24 cellular contexts compared by ENCODE assay signal in genomic region chr16:68526782-68527145, GRCh38. TPM values are rescaled to one million over a fixed set of nuclear protein-coding genes. Genes with fewer than 3 reads are reported as not detected.
DNase-seq lines count a peak whose midpoint lies in the region; ATAC-seq, FAIRE-seq and TF ChIP-seq lines count a peak whose summit lies in the region.
"Had no signal": no experiment of that assay in that cellular context is flagged by ENCODE, and none has a peak within 500 bp of the region (broad histone marks: within the 10 kb centered on the region; RNA-seq: fewer than 3 reads in every experiment).

No MANE protein-coding gene starts in this region.

- H3K27me3 ChIP-seq in HepG2 (ENCODE audit: control insufficient read depth in 1 of 2, insufficient read depth in 2 of 2, low read length in 2 of 2) (no peaks in the 10 kb centered on the region), right lobe of liver (no peaks in the 10 kb centered on the region), spleen (replicated peaks in 1 of 7) (no peaks in the 10 kb centered on the region)

- no peak for DNase-seq in HepG2 (ENCODE audit: low spot score)
- DNase-seq in right lobe of liver, result no peak
- peak; percentile 61 for DNase-seq in posterior vena cava (ENCODE audit: low spot score)
- DNase-seq in spleen, result peak; percentile 63
- no peak for DNase-seq in COLO668 (lab: John Stamatoyannopoulos, UW; ENCODE audit: unreplicated experiment)
- DNase-seq in activated CD4-positive, CD25-positive, alpha-beta regulatory T cell (lab: John Stamatoyannopoulos, UW), result no peak
- DNase-seq in GOT3 (lab: John Stamatoyannopoulos, UW), result no peak
- DNase-seq: AML-193; CD4-positive, alpha-beta T cell; CD8-positive, alpha-beta T cell; COR-L47; DMS 273 treated with DMSO at 0.1 percent for 48 hours; DMS153; DMS53; DMS79; EL; GDM1 had no signal

- TF ChIP-seq RAD21 in HepG2 (CRISPR knock-in tag; IDR thresholded peaks at IDR 0.05), result no peak

- H3K4me1 ChIP-seq in HepG2 (ENCODE audit: insufficient read depth, low read length) (peaks cover 52% of the 10 kb centered on the region), right lobe of liver (peaks cover 0 to 15% (median 5%) of the 10 kb centered on the region in 4 donors), spleen (peaks cover 11 to 28% (median 24%) of the 10 kb centered on the region in 6 donors)

- ATAC-seq in HepG2 (no peak), right lobe of liver (no peak)
- ATAC-seq: A549; CD8-positive, alpha-beta T cell; GM12878 had no signal

- POLR2A ChIA-PET in HepG2 (lab: Yijun Ruan, JAX), result no interaction called here

- TF ChIP-seq CTCF in HepG2 (CRISPR knock-in tag; IDR thresholded peaks at IDR 0.05), result no peak
- TF ChIP-seq CTCF in right lobe of liver (IDR thresholded peaks at IDR 0.05), result no peak
- TF ChIP-seq CTCF in spleen (IDR thresholded peaks at IDR 0.05 in 8 of 11, conservative IDR thresholded peaks at IDR 0.05 in 3 of 11), result no peak

- no peak overlapping the region for H3K4me2 ChIP-seq in HepG2 (ENCODE audit: low read depth, low read length)
- H3K4me2 ChIP-seq: A549; BLaER1 treated with 17β-estradiol and CSF1 and Interleukin-3, amounts not matched to agents 10 nM and 100 nM had no signal

- H2AFZ ChIP-seq in HepG2 (ENCODE audit: low read length), result no peak overlapping the region

- H3K27ac ChIP-seq in HepG2 (ENCODE audit: extremely low read length, insufficient read depth, low read length) (peak overlapping the region; percentile 3), right lobe of liver (no peak overlapping the region), spleen (no peak overlapping the region)
- H3K27ac ChIP-seq: 22Rv1; A549; BLaER1 treated with 17β-estradiol and CSF1 and Interleukin-3, amounts not matched to agents 10 nM and 100 nM; C4-2B had no signal

- 95% methylated on average over 15 of the region's 29 CpGs for WGBS in HepG2 (ENCODE audit: low lambda C conversion rate)
- WGBS in right lobe of liver (ENCODE audit: insufficient coverage, low coverage, low lambda C conversion rate, missing lambda C conversion rate), result 94% methylated on average over 8 of the region's 29 CpGs
- WGBS in spleen, 5 donors, result 92 to 97% (median 96%) methylated on average over 19 to 29 of the region's 29 CpGs

- H3K9me3 ChIP-seq in HepG2 (ENCODE audit: low read length) (no peaks in the 10 kb centered on the region), right lobe of liver (no peaks in the 10 kb centered on the region), spleen (no peaks in the 10 kb centered on the region)

- TF ChIP-seq EP300 in HepG2 (IDR thresholded peaks at IDR 0.05; ENCODE audit: low read depth in 2 of 2, low read length in 2 of 2) (no peak), HepG2 (CRISPR knock-in tag; IDR thresholded peaks at IDR 0.05; ENCODE audit: borderline replicate concordance) (no peak)

- intact Hi-C loops in HepG2 (cut with micrococcal nuclease; ENCODE audit: unreplicated experiment) (loop anchor here (10.0 kb wide), 1 partner anchor 608 kb away; the partner anchor contains the start of genes CHTF8 and UTP4), right lobe of liver (cut with DNase I) (no loop called here), posterior vena cava (cut with DNase I) (loop anchor here in 1 of 2 donors (10.0 kb wide), 1 partner anchor 598 kb away; no protein-coding TSS in a partner anchor), spleen (cut with DNase I; ENCODE audit: low total_unique reads) (no loop called here)

- H3K79me2 ChIP-seq in HepG2 (ENCODE audit: insufficient read depth, low read length), result no peaks in the 10 kb centered on the region

- no peaks in the 10 kb centered on the region for H3K36me3 ChIP-seq in HepG2 (replicated peaks in 1 of 2; ENCODE audit: control insufficient read depth in 1 of 2, insufficient read depth in 2 of 2, low read length in 2 of 2)
- no peaks in the 10 kb centered on the region for H3K36me3 ChIP-seq in right lobe of liver
- H3K36me3 ChIP-seq in spleen, result no peaks in the 10 kb centered on the region
- H3K36me3 ChIP-seq: BLaER1 treated with 17β-estradiol and CSF1 and Interleukin-3, amounts not matched to agents 10 nM and 100 nM had no signal

- no TSS peak for BruUV-seq in HepG2 (replicated peaks; lab: Mats Ljungman, UMichigan)

- CTCF ChIA-PET in HepG2 (lab: Yijun Ruan, JAX; ENCODE audit: low intra/inter-chr PET ratio, low total read pairs), result no interaction called here

- H3K4me3 ChIP-seq in HepG2 (replicated peaks in 1 of 3; ENCODE audit: insufficient read depth in 1 of 3, low read depth in 2 of 3, low read length in 3 of 3), result no peak overlapping the region
- no peak overlapping the region for H3K4me3 ChIP-seq in right lobe of liver
- no peak overlapping the region for H3K4me3 ChIP-seq in spleen
- H3K4me3 ChIP-seq: A549; BLaER1 treated with 17β-estradiol and CSF1 and Interleukin-3, amounts not matched to agents 10 nM and 100 nM; GM12878 had no signal

- TF ChIP-seq POLR2A in HepG2 (IDR thresholded peaks at IDR 0.05; ENCODE audit: insufficient read depth in 1 of 2, low read depth in 2 of 2, low read length in 2 of 2) (no peak), right lobe of liver (IDR thresholded peaks at IDR 0.05) (no peak), spleen (IDR thresholded peaks at IDR 0.05) (no peak)

- H3K9ac ChIP-seq in HepG2 (ENCODE audit: insufficient read depth, low read depth, low read length), result no peak overlapping the region
- H3K9ac ChIP-seq: BLaER1 treated with 17β-estradiol and CSF1 and Interleukin-3, amounts not matched to agents 10 nM and 100 nM had no signal

- no peak for FAIRE-seq in HepG2 (lab: Jason Lieb, UNC)
- FAIRE-seq: A549, GM12878, GM12892, GM18507 had no signal

- in situ Hi-C loops in HepG2 (cut with HindIII; ENCODE audit: extremely low pct_ligation_motif_present, low pct_unique_long_range_greater_than_20kb), result loop anchor here (5.0 kb wide), 1 partner anchor 66 kb away; no protein-coding TSS in a partner anchor

- no peaks in the 10 kb centered on the region for H4K20me1 ChIP-seq in HepG2 (ENCODE audit: insufficient read depth, low read length)
- H4K20me1 ChIP-seq: BLaER1 treated with 17β-estradiol and CSF1 and Interleukin-3, amounts not matched to agents 10 nM and 100 nM had no signal

TF ChIP-seq in HepG2, 621 proteins besides CTCF, POLR2A, EP300 and RAD21 (continues in another document):
- TF ChIP-seq MXD1 (CRISPR knock-in tag; IDR thresholded peaks at IDR 0.05), result 0 out of 2 replicates have a peak, but pooled peaks have one; percentile 33
- no peak for TF ChIP-seq MIER2 (CRISPR knock-in tag; IDR thresholded peaks at IDR 0.05)
- 0 out of 2 replicates have a peak, but pooled peaks have one; percentile 38 for TF ChIP-seq CSRNP1 (CRISPR knock-in tag; IDR thresholded peaks at IDR 0.05)
- TF ChIP-seq JUND (CRISPR knock-in tag; IDR thresholded peaks at IDR 0.05), result no peak
- no peak for TF ChIP-seq ZNF343 (CRISPR knock-in tag; IDR thresholded peaks at IDR 0.05)

RNA-seq across cellular contexts. Expression of gene ZFP90, which starts 12.3 kb away (rescaled TPM):
- total RNA-seq in HepG2 (2016; rRNA removed; fragmentation: Illumina TruSeq; extraction: Trizol), result 17.6 and 21.9 TPM in 2 replicates
- 5.3 and 6.1 TPM in 2 replicates for total RNA-seq in HepG2 (2016; cell fraction: cytosol; rRNA removed; fragmentation: Illumina TruSeq; extraction: Trizol; ENCODE audit: low read depth)
- 16.8 and 19.8 TPM in 2 replicates for total RNA-seq in HepG2 (2016; cell fraction: insoluble cytoplasmic fraction; rRNA removed; fragmentation: Illumina TruSeq; extraction: Trizol)
- 12.0 and 12.6 TPM in 2 replicates for total RNA-seq in HepG2 (2016; cell fraction: membrane; rRNA removed; fragmentation: Illumina TruSeq; extraction: Trizol)
- total RNA-seq in HepG2 (2016; cell fraction: nucleus; rRNA removed; fragmentation: Illumina TruSeq; extraction: Trizol), result 16.4 and 21.3 TPM in 2 replicates
- 17.6 and 18.9 TPM in 2 replicates for polyA plus RNA-seq in HepG2 (2011; rRNA removed)
- 8.1 and 9.3 TPM in 2 replicates for polyA plus RNA-seq in HepG2 (2011; cell fraction: cytosol; rRNA removed)
- polyA plus RNA-seq in HepG2 (2011; cell fraction: nucleus; rRNA removed), result 36.1 and 55.4 TPM in 2 replicates
- polyA plus RNA-seq in HepG2 (2012), result 12.8 and 14.6 TPM in 2 replicates
- polyA plus RNA-seq in HepG2 (2016; cell fraction: cytosol; fragmentation: Illumina TruSeq; extraction: Trizol; ENCODE audit: low read depth), result 4.5 and 5.6 TPM in 2 replicates
- polyA plus RNA-seq in HepG2 (2016; cell fraction: insoluble cytoplasmic fraction; fragmentation: Illumina TruSeq; extraction: Trizol; ENCODE audit: low read depth), result 14.3 and 14.6 TPM in 2 replicates
- polyA plus RNA-seq in HepG2 (2016; cell fraction: membrane; fragmentation: Illumina TruSeq; extraction: Trizol; ENCODE audit: low read depth), result 6.2 and 9.0 TPM in 2 replicates
- polyA plus RNA-seq in HepG2 (2016; cell fraction: nucleus; fragmentation: Illumina TruSeq; extraction: Trizol; ENCODE audit: insufficient read depth, low read depth), result 27.9 and 29.5 TPM in 2 replicates
- 0.58 and 14.8 TPM in 2 replicates for polyA minus RNA-seq in HepG2 (2011; rRNA and poly(A)+ RNA removed; ENCODE audit: low replicate concordance)
- 13.7 and 13.9 TPM in 2 replicates for polyA minus RNA-seq in HepG2 (2011; cell fraction: cytosol; rRNA and poly(A)+ RNA removed)
- polyA minus RNA-seq in HepG2 (2011; cell fraction: nucleus; rRNA and poly(A)+ RNA removed), result 28.3 and 40.0 TPM in 2 replicates
- total RNA-seq in right lobe of liver, result 10 to 100 TPM in 1 of 6 experiments, 1 to 10 TPM in 5; 3.4 to 11.3 (median 6.2) TPM
- 10 to 100 TPM; 17.9 to 18.1 TPM for total RNA-seq in posterior vena cava
- 10 to 100 TPM; 21.5 to 53.1 (median 28.2) TPM for total RNA-seq in spleen
- polyA plus RNA-seq in spleen, result 10 to 100 TPM in 1 of 3 donors, 1 to 10 TPM in 2; 7.3 to 10.0 (median 9.9) TPM

Comparison
In these comparisons a context has a peak if more than half of its experiments do, and no peak if none do; other contexts are left out.
1. DNase-seq: peak in posterior vena cava (single experiment) and spleen (single experiment); none in HepG2 (single experiment), right lobe of liver (0 of 3), COLO668 (single experiment), activated CD4-positive, CD25-positive, alpha-beta regulatory T cell (0 of 4) and GOT3 (single experiment).